Comparison of ENCODE assay signal across 1 cellular context in genomic region chr3:139103484-139103883, GRCh38.
TF ChIP-seq lines count a peak whose summit lies in the region.

No MANE protein-coding gene starts in this region.

TF ChIP-seq in IMR-90, 13 proteins besides CTCF, POLR2A, EP300 and RAD21:
- 0 out of 2 replicates have a peak, but pooled peaks have one; percentile 7 for TF ChIP-seq CEBPB (IDR thresholded peaks at IDR 0.05; ENCODE audit: low read depth, low read length)
- no peak for TF ChIP-seq MAZ (IDR thresholded peaks at IDR 0.05; ENCODE audit: borderline replicate concordance, low read depth, low read length)
